ENCODE assay signal across 13 cellular contexts in the genomic region with DNA sequence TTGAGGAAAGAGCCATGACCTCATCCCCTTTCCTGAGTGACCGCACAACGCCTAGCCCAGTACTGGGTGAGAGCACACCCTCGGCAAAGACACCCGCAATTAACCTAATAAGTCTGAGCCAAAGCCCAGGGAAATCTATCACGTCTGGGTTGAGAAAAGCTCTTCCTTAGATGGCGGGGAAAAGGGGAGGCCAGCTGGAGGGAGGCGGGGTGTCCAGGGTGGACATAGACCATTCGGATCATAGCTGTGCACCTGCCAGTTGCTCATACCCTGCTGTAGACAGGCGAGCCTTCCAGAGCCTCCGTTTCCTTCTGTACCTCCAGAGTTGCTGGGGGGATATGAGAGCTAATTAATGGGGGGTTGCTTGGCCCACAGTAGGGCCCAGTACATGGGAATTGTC.
A peak's percentile ranks its signal among the peaks of the same experiment; 100 is the strongest.
DNase-seq lines count a peak whose midpoint lies in the region; ATAC-seq and TF ChIP-seq lines count a peak whose summit lies in the region.
"Had no signal": no experiment of that assay in that cellular context is flagged by ENCODE, and none has a peak within 500 bp of the region (broad histone marks: within the 10 kb centered on the region; RNA-seq: fewer than 3 reads in every experiment).

No MANE protein-coding gene starts in this region.

- POLR2A ChIA-PET in activated CD4-positive, alpha-beta memory T cell treated with anti-CD3 and anti-CD28 coated beads for 36 hours (lab: Charles Lee) = no interaction called here

- CTCF ChIA-PET in activated CD4-positive, alpha-beta memory T cell treated with anti-CD3 and anti-CD28 coated beads for 36 hours (lab: Charles Lee) = no interaction called here

- no peak for TF ChIP-seq CTCF in WERI-Rb-1 (IDR thresholded peaks at IDR 0.05; ENCODE audit: low read depth, low read length)

- peak; percentile 97 for DNase-seq in WERI-Rb-1
- no peak for DNase-seq in substantia nigra (lab: John Stamatoyannopoulos, UW)
- DNase-seq in activated CD4-positive, alpha-beta memory T cell treated with anti-CD3 and anti-CD28 coated beads for 36 hours = no peak
- no peak for DNase-seq in NCI-H524 treated with DMSO at 0.1 percent for 48 hours (lab: John Stamatoyannopoulos, UW)
- DNase-seq in inferior parietal cortex (ENCODE audit: extremely low spot score) = no peak
- DNase-seq: activated T-cell treated with anti-CD3 and anti-CD28 coated beads, Interleukin-2, amount 50 U/mL, for 24 hours; CD4-positive, CD25-positive, alpha-beta regulatory T cell; NCI-H345; PC-9 had no signal

- H3K27me3 ChIP-seq in WERI-Rb-1 (ENCODE audit: insufficient read depth, low read depth, severe bottlenecking) (no peaks in the 10 kb centered on the region), ectodermal cell (ENCODE audit: control insufficient read depth, insufficient read depth, low read length, poor library complexity, severe bottlenecking) (no peaks in the 10 kb centered on the region)

- no peak overlapping the region for H3K4me3 Mint-ChIP-seq in activated CD4-positive, alpha-beta memory T cell treated with anti-CD3 and anti-CD28 coated beads for 36 hours
- H3K4me3 Mint-ChIP-seq: activated T-cell treated with anti-CD3 and anti-CD28 coated beads, Interleukin-2, amount 50 U/mL, for 24 hours; CD4-positive, CD25-positive, alpha-beta regulatory T cell; stimulated activated naive CD8-positive, alpha-beta T cell treated with anti-CD3 and anti-CD28 coated beads, Interleukin-15, Interleukin-2, amounts not matched to agents 100 ng/mL and 50 ng/mL, for 24 hours had no signal

- H3K27me3 Mint-ChIP-seq in activated CD4-positive, alpha-beta memory T cell treated with anti-CD3 and anti-CD28 coated beads for 36 hours = no peaks in the 10 kb centered on the region
- H3K27me3 Mint-ChIP-seq: activated T-cell treated with anti-CD3 and anti-CD28 coated beads, Interleukin-2, amount 50 U/mL, for 24 hours; CD4-positive, CD25-positive, alpha-beta regulatory T cell; stimulated activated naive CD8-positive, alpha-beta T cell treated with anti-CD3 and anti-CD28 coated beads, Interleukin-15, Interleukin-2, amounts not matched to agents 100 ng/mL and 50 ng/mL, for 24 hours had no signal

- ATAC-seq in GM21576 (IDR thresholded peaks at IDR 0.05; ENCODE audit: unreplicated experiment) = no peak

- H3K36me3 ChIP-seq in WERI-Rb-1 (no peaks in the 10 kb centered on the region; the same call in 1 of the 2 replicates), ectodermal cell (ENCODE audit: control insufficient read depth, insufficient read depth, low read length) (no peaks in the 10 kb centered on the region), mesodermal cell (ENCODE audit: control insufficient read depth, insufficient read depth, low read length) (peaks cover 34% of the 10 kb centered on the region)

- no peaks in the 10 kb centered on the region for H3K9me3 Mint-ChIP-seq in activated CD4-positive, alpha-beta memory T cell treated with anti-CD3 and anti-CD28 coated beads for 36 hours
- H3K9me3 Mint-ChIP-seq: activated T-cell treated with anti-CD3 and anti-CD28 coated beads, Interleukin-2, amount 50 U/mL, for 24 hours; stimulated activated naive CD8-positive, alpha-beta T cell treated with anti-CD3 and anti-CD28 coated beads, Interleukin-15, Interleukin-2, amounts not matched to agents 100 ng/mL and 50 ng/mL, for 24 hours had no signal

- intact Hi-C loops in activated CD4-positive, alpha-beta memory T cell treated with anti-CD3 and anti-CD28 coated beads for 36 hours (cut with micrococcal nuclease) = no loop called here

- H3K4me1 ChIP-seq in ectodermal cell (ENCODE audit: control insufficient read depth, insufficient read depth, low read length) (peaks cover 34% of the 10 kb centered on the region), mesodermal cell (ENCODE audit: control insufficient read depth, insufficient read depth, low read length, poor library complexity, severe bottlenecking) (peaks cover 25% of the 10 kb centered on the region)

- WGBS in ectodermal cell, 2 experiments = 92 to 94% methylated on average over 10 of the region's 10 CpGs
- WGBS in mesodermal cell (ENCODE audit: insufficient coverage in 2 of 2), 2 experiments = 90 to 95% methylated on average over 9 of the region's 10 CpGs

- H3K27ac ChIP-seq in WERI-Rb-1 (peak overlapping the region; percentile 95), ectodermal cell (ENCODE audit: insufficient read depth, low read depth, low read length, poor library complexity, severe bottlenecking) (peak overlapping the region; percentile 77), mesodermal cell (ENCODE audit: low read depth, low read length, severe bottlenecking) (peak overlapping the region; percentile 72), substantia nigra (ENCODE audit: low read depth, low read length, poor library complexity, severe bottlenecking) (peak overlapping the region; percentile 76)
- H3K27ac ChIP-seq: PC-9 had no signal

- H3K9me3 ChIP-seq in WERI-Rb-1 (ENCODE audit: severe bottlenecking) = peaks cover 1% of the 10 kb centered on the region
- H3K9me3 ChIP-seq in ectodermal cell (ENCODE audit: control insufficient read depth, low read length) = no peaks in the 10 kb centered on the region
- H3K9me3 ChIP-seq in mesodermal cell (ENCODE audit: control insufficient read depth, low read length) = no peaks in the 10 kb centered on the region

- H3K4me1 Mint-ChIP-seq in activated CD4-positive, alpha-beta memory T cell treated with anti-CD3 and anti-CD28 coated beads for 36 hours (ENCODE audit: low read depth) = no peaks in the 10 kb centered on the region

- peaks cover 28% of the 10 kb centered on the region for H3K36me3 Mint-ChIP-seq in activated CD4-positive, alpha-beta memory T cell treated with anti-CD3 and anti-CD28 coated beads for 36 hours

- no peak overlapping the region for H3K27ac Mint-ChIP-seq in activated CD4-positive, alpha-beta memory T cell treated with anti-CD3 and anti-CD28 coated beads for 36 hours
- H3K27ac Mint-ChIP-seq: activated T-cell treated with anti-CD3 and anti-CD28 coated beads, Interleukin-2, amount 50 U/mL, for 24 hours; stimulated activated naive CD8-positive, alpha-beta T cell treated with anti-CD3 and anti-CD28 coated beads, Interleukin-15, Interleukin-2, amounts not matched to agents 100 ng/mL and 50 ng/mL, for 24 hours had no signal

- peak overlapping the region; percentile 1 for H3K4me3 ChIP-seq in WERI-Rb-1 (ENCODE audit: low read depth, low read length)
- H3K4me3 ChIP-seq in ectodermal cell (ENCODE audit: insufficient read depth, low read depth, low read length) = no peak overlapping the region
- no peak overlapping the region for H3K4me3 ChIP-seq in mesodermal cell (ENCODE audit: extremely low read depth, insufficient read depth, low read length, poor library complexity, severe bottlenecking)
- H3K4me3 ChIP-seq: PC-9 had no signal
